Comparison of ENCODE assay signal across 16 cellular contexts in genomic region chr2:46311651-46312223, GRCh38. TPM values are rescaled to one million over a fixed set of nuclear protein-coding genes. Genes with fewer than 3 reads are reported as not detected.
DNase-seq lines count a peak whose midpoint lies in the region; ATAC-seq and TF ChIP-seq lines count a peak whose summit lies in the region.
"Had no signal": no experiment of that assay in that cellular context is flagged by ENCODE, and none has a peak within 500 bp of the region (broad histone marks: within the 10 kb centered on the region; RNA-seq: fewer than 3 reads in every experiment).

No MANE protein-coding gene starts in this region.

- CTCF ChIA-PET in Panc1 (lab: Charles Lee) = no interaction called here
- CTCF ChIA-PET in A673 (lab: Charles Lee) = no interaction called here

- H3K27me3 ChIP-seq in Panc1 (ENCODE audit: control insufficient read depth, insufficient read depth, low read length) (no peaks in the 10 kb centered on the region), mesenchymal stem cell (ENCODE audit: control insufficient read depth in 1 of 2, insufficient read depth in 1 of 2, low read length in 2 of 2) (no peaks in the 10 kb centered on the region), tibial artery (no peaks in the 10 kb centered on the region), A673 (replicated peaks; ENCODE audit: insufficient read depth, low read depth, low read length, poor library complexity) (no peaks in the 10 kb centered on the region)
- H3K27me3 ChIP-seq: cardiac muscle cell had no signal

- H4K91ac ChIP-seq in mesenchymal stem cell (ENCODE audit: low read length) = no peak overlapping the region

- BruUV-seq in Panc1 (replicated peaks; lab: Mats Ljungman, UMichigan) (no TSS peak), A673 (replicated peaks; lab: Mats Ljungman, UMichigan) (no TSS peak)

- H2BK120ac ChIP-seq in mesenchymal stem cell (ENCODE audit: low read depth, low read length) = no peak overlapping the region

- ATAC-seq in Panc1 = no peak
- ATAC-seq: natural killer cell treated with Interleukin-12 subunit alpha and Interleukin-12 subunit beta and Interleukin-15 and Interleukin-18, amount 100 ng/mL, for 72 hours; stimulated activated naive B cell treated with anti-CD40 and anti-IgM and Interleukin-4, amounts not matched to agents 10 μg/mL and 1 μg/mL and 100 μg/mL, for 72 hours had no signal

- no peak overlapping the region for H2BK5ac ChIP-seq in mesenchymal stem cell (ENCODE audit: low read depth, low read length, poor library complexity, severe bottlenecking)

- no peak for DNase-seq in Panc1 (ENCODE audit: low read depth, low spot score)
- no peak for DNase-seq in coronary artery (ENCODE audit: low spot score)
- DNase-seq in mesenchymal stem cell = no peak
- no peak for DNase-seq in tibial artery
- no peak for DNase-seq in HPDE6-E6E7 (ENCODE audit: extremely low spot score)
- DNase-seq in A673 (ENCODE audit: low spot score) = no peak
- DNase-seq in DMS79 (lab: John Stamatoyannopoulos, UW) = no peak
- DNase-seq: DND-41; glutamatergic neuron; NCI-H1417; stimulated activated naive B cell treated with anti-CD40 and anti-IgM and Interleukin-4, amounts not matched to agents 10 μg/mL and 1 μg/mL and 100 μg/mL, for 72 hours had no signal

- peaks cover 19% of the 10 kb centered on the region for H3K79me1 ChIP-seq in mesenchymal stem cell (replicated peaks; ENCODE audit: low read length, poor library complexity, severe bottlenecking)

- POLR2A ChIA-PET in Panc1 (lab: Charles Lee) = no interaction called here
- POLR2A ChIA-PET in A673 (lab: Charles Lee; ENCODE audit: low non-redundant PET) = no interaction called here

- H3K18ac ChIP-seq in mesenchymal stem cell (ENCODE audit: low read depth in 1 of 2, low read length in 2 of 2) = peak overlapping the region in 1 of 2 experiments; percentile 71

- no peak overlapping the region for H3K4me2 ChIP-seq in mesenchymal stem cell (ENCODE audit: low read length, poor library complexity, severe bottlenecking)
- H3K4me2 ChIP-seq: KMS-11 had no signal

- H2AFZ ChIP-seq in mesenchymal stem cell (ENCODE audit: low read depth, low read length) = no peak overlapping the region

- no peak overlapping the region for H3K4me3 ChIP-seq in Panc1 (ENCODE audit: low read depth in 2 of 2, low read length in 2 of 2)
- no peak overlapping the region for H3K4me3 ChIP-seq in coronary artery
- H3K4me3 ChIP-seq in mesenchymal stem cell (ENCODE audit: insufficient read depth in 1 of 2, low read depth in 1 of 2, low read length in 2 of 2) = no peak overlapping the region
- H3K4me3 ChIP-seq in tibial artery = no peak overlapping the region
- no peak overlapping the region for H3K4me3 ChIP-seq in A673 (ENCODE audit: low read depth, low read length, poor library complexity, severe bottlenecking)
- H3K4me3 ChIP-seq: cardiac muscle cell, HAP-1 had no signal

- H2BK15ac ChIP-seq in mesenchymal stem cell (ENCODE audit: low read depth, poor library complexity, severe bottlenecking) = no peak overlapping the region

- peak overlapping the region in 1 of 2 experiments; percentile 69 for H2BK12ac ChIP-seq in mesenchymal stem cell (ENCODE audit: low read length in 2 of 2)

- intact Hi-C loops in Panc1 (cut with micrococcal nuclease; ENCODE audit: unreplicated experiment) = no loop called here
- intact Hi-C loops in tibial artery (cut with DNase I; ENCODE audit: low total_unique reads) = no loop called here
- intact Hi-C loops in A673 (cut with micrococcal nuclease; ENCODE audit: unreplicated experiment) = no loop called here

- H4K8ac ChIP-seq in mesenchymal stem cell (ENCODE audit: low read length) = no peak overlapping the region

- no peak overlapping the region for H3K23ac ChIP-seq in mesenchymal stem cell (ENCODE audit: low read length in 2 of 2)

- in situ Hi-C loops in Panc1 (cut with HindIII; ENCODE audit: low pct_unique_long_range_greater_than_20kb, low sequenced_read_pairs) = no loop called here

- H3K4me1 ChIP-seq in Panc1 (ENCODE audit: control insufficient read depth, insufficient read depth, low read length) = peaks cover 91% of the 10 kb centered on the region
- peaks cover 12% of the 10 kb centered on the region for H3K4me1 ChIP-seq in mesenchymal stem cell (ENCODE audit: control insufficient read depth, insufficient read depth, low read depth, low read length)
- peaks cover 6 to 100% (median 92%) of the 10 kb centered on the region in 4 donors for H3K4me1 ChIP-seq in tibial artery
- H3K4me1 ChIP-seq in A673 (ENCODE audit: insufficient read depth, low read length, poor library complexity, severe bottlenecking) = no peaks in the 10 kb centered on the region
- H3K4me1 ChIP-seq: HAP-1 had no signal

- TF ChIP-seq CTCF in Panc1 (IDR thresholded peaks at IDR 0.05) (no peak), coronary artery (IDR thresholded peaks at IDR 0.05) (no peak), tibial artery (IDR thresholded peaks at IDR 0.05) (no peak), A673 (conservative IDR thresholded peaks at IDR 0.05; ENCODE audit: low read depth, low read length) (no peak)

- H2AK5ac ChIP-seq in mesenchymal stem cell (ENCODE audit: low read length, severe bottlenecking) = no peak overlapping the region

- peak overlapping the region; percentile 45 for H3K9ac ChIP-seq in mesenchymal stem cell (ENCODE audit: low read length)
- H3K9ac ChIP-seq: KMS-11 had no signal

- H3K36me3 ChIP-seq in Panc1 (ENCODE audit: control insufficient read depth, insufficient read depth, low read length) = no peaks in the 10 kb centered on the region
- H3K36me3 ChIP-seq in mesenchymal stem cell (ENCODE audit: control insufficient read depth in 1 of 2, insufficient read depth in 2 of 2, low read depth in 1 of 2, low read length in 2 of 2) = no peaks in the 10 kb centered on the region
- H3K36me3 ChIP-seq in tibial artery = no peaks in the 10 kb centered on the region
- no peaks in the 10 kb centered on the region for H3K36me3 ChIP-seq in A673 (ENCODE audit: insufficient read depth, low read length, poor library complexity, severe bottlenecking)
- H3K36me3 ChIP-seq: cardiac muscle cell, HAP-1 had no signal

- no peak overlapping the region for H3K14ac ChIP-seq in mesenchymal stem cell (ENCODE audit: low read length in 2 of 2)

- peak overlapping the region; percentile 77 for H3K27ac ChIP-seq in Panc1 (ENCODE audit: low read length)
- peak overlapping the region; percentile 94 to 98 for H3K27ac ChIP-seq in coronary artery
- H3K27ac ChIP-seq in mesenchymal stem cell (ENCODE audit: low read length, poor library complexity, severe bottlenecking) = no peak overlapping the region
- H3K27ac ChIP-seq in tibial artery = peak overlapping the region; percentile 83 to 84
- no peak overlapping the region for H3K27ac ChIP-seq in A673 (ENCODE audit: low read depth, low read length, poor library complexity, severe bottlenecking)
- H3K27ac ChIP-seq: cardiac muscle cell, KMS-11, VCaP had no signal

- H3K9me3 ChIP-seq in Panc1 (ENCODE audit: control insufficient read depth, insufficient read depth, low read depth, low read length) (no peaks in the 10 kb centered on the region), mesenchymal stem cell (ENCODE audit: control insufficient read depth, low read length) (no peaks in the 10 kb centered on the region), tibial artery (no peaks in the 10 kb centered on the region), A673 (ENCODE audit: low read depth, low read length, poor library complexity, severe bottlenecking) (no peaks in the 10 kb centered on the region)
- H3K9me3 ChIP-seq: HAP-1 had no signal

- H3K4ac ChIP-seq in mesenchymal stem cell (ENCODE audit: low read depth in 1 of 2, low read length in 2 of 2) = no peak overlapping the region

- WGBS in mesenchymal stem cell = 84% methylated on average over 5 of the region's 6 CpGs

RNA-seq across cellular contexts. Expression of gene EPAS1, which starts 14.5 kb away (rescaled TPM):
- 106 TPM for total RNA-seq in Panc1 (2021; ENCODE audit: unreplicated experiment)
- 65.8 TPM for polyA plus RNA-seq in Panc1 (2012; ENCODE audit: insufficient read length)
- polyA plus RNA-seq in mesenchymal stem cell (2013, experiment 1 of 2) = 237 TPM
- polyA plus RNA-seq in mesenchymal stem cell (2013, experiment 2 of 2) = 244 TPM
- total RNA-seq in A673 (2021) = 0.41 and 1.2 TPM in 2 replicates

Comparison
In these comparisons a context has a peak if more than half of its experiments do, and no peak if none do; other contexts are left out.
1. H3K27ac ChIP-seq: peak in Panc1 (single experiment), coronary artery (2 of 2) and tibial artery (2 of 2); none in mesenchymal stem cell (single experiment) and A673 (single experiment).
2. RNA of gene EPAS1, which starts 14.5 kb away (total RNA-seq): 106 TPM in Panc1 (single experiment); 0.41 to 1.2 TPM in A673; every median in the first group is over 10 times any median in the second.